In the genomic region with DNA sequence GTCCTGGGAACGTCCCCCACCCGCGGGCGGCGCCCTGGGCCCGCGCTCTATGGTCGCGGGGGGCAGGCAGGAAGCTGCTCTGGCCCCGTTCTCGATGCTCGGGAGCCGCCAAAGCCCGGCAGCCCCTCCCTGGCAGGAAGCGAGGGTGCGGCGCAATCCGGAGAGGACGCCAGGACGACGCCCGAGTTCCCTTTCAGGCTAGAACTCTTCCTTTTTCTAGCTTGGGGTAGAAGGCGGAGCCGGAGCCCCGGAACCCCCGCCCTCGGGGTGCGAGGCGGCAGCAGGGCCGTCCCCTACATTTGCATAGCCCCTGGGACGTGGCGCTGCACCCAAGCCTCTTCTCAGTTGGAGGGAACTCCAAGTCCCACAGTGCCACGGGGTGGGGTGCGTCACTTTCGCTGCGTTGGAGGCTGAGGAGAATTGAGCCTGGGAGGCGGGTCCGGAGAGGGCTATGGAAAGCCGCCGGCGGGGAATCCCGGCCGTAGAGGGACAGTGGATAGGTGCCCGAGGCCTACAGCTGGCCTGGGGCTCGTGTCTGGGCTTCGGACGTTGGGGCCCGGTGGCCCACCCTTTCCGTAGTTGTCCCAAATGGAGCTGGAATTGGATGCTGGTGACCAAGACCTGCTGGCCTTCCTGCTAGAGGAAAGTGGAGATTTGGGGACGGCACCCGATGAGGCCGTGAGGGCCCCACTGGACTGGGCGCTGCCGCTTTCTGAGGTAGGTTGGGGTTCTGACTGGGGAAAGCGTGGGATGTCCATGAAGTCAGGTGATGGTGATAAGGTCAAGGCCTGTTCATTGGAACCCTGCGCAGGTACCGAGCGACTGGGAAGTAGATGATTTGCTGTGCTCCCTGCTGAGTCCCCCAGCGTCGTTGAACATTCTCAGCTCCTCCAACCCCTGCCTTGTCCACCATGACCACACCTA, we compare ENCODE assay signal across 1 cellular context.
TF ChIP-seq lines count a peak whose summit lies in the region.

A gene with protein sequence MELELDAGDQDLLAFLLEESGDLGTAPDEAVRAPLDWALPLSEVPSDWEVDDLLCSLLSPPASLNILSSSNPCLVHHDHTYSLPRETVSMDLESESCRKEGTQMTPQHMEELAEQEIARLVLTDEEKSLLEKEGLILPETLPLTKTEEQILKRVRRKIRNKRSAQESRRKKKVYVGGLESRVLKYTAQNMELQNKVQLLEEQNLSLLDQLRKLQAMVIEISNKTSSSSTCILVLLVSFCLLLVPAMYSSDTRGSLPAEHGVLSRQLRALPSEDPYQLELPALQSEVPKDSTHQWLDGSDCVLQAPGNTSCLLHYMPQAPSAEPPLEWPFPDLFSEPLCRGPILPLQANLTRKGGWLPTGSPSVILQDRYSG (plus strand): TSS at position 482 of the 924 bp plus-strand sequence. CDS start 107 bp downstream, at position 589.
Gene TLN1, minus strand, starts transcription at position 11 of the 924 bp plus-strand sequence. CDS start 6,501 bp downstream, outside the sequence.

TF ChIP-seq in HEK293, 187 proteins besides CTCF, POLR2A, EP300 and RAD21 (continued from another document):
- TF ChIP-seq, protein P1, sequence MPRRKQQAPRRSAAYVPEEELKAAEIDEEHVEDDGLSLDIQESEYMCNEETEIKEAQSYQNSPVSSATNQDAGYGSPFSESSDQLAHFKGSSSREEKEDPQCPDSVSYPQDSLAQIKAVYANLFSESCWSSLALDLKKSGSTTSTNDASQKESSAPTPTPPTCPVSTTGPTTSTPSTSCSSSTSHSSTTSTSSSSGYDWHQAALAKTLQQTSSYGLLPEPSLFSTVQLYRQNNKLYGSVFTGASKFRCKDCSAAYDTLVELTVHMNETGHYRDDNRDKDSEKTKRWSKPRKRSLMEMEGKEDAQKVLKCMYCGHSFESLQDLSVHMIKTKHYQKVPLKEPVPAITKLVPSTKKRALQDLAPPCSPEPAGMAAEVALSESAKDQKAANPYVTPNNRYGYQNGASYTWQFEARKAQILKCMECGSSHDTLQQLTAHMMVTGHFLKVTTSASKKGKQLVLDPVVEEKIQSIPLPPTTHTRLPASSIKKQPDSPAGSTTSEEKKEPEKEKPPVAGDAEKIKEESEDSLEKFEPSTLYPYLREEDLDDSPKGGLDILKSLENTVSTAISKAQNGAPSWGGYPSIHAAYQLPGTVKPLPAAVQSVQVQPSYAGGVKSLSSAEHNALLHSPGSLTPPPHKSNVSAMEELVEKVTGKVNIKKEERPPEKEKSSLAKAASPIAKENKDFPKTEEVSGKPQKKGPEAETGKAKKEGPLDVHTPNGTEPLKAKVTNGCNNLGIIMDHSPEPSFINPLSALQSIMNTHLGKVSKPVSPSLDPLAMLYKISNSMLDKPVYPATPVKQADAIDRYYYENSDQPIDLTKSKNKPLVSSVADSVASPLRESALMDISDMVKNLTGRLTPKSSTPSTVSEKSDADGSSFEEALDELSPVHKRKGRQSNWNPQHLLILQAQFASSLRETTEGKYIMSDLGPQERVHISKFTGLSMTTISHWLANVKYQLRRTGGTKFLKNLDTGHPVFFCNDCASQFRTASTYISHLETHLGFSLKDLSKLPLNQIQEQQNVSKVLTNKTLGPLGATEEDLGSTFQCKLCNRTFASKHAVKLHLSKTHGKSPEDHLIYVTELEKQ (tag by site-specific recombination; IDR thresholded peaks at IDR 0.05; ENCODE audit: borderline replicate concordance): no peak
- TF ChIP-seq, protein P2, sequence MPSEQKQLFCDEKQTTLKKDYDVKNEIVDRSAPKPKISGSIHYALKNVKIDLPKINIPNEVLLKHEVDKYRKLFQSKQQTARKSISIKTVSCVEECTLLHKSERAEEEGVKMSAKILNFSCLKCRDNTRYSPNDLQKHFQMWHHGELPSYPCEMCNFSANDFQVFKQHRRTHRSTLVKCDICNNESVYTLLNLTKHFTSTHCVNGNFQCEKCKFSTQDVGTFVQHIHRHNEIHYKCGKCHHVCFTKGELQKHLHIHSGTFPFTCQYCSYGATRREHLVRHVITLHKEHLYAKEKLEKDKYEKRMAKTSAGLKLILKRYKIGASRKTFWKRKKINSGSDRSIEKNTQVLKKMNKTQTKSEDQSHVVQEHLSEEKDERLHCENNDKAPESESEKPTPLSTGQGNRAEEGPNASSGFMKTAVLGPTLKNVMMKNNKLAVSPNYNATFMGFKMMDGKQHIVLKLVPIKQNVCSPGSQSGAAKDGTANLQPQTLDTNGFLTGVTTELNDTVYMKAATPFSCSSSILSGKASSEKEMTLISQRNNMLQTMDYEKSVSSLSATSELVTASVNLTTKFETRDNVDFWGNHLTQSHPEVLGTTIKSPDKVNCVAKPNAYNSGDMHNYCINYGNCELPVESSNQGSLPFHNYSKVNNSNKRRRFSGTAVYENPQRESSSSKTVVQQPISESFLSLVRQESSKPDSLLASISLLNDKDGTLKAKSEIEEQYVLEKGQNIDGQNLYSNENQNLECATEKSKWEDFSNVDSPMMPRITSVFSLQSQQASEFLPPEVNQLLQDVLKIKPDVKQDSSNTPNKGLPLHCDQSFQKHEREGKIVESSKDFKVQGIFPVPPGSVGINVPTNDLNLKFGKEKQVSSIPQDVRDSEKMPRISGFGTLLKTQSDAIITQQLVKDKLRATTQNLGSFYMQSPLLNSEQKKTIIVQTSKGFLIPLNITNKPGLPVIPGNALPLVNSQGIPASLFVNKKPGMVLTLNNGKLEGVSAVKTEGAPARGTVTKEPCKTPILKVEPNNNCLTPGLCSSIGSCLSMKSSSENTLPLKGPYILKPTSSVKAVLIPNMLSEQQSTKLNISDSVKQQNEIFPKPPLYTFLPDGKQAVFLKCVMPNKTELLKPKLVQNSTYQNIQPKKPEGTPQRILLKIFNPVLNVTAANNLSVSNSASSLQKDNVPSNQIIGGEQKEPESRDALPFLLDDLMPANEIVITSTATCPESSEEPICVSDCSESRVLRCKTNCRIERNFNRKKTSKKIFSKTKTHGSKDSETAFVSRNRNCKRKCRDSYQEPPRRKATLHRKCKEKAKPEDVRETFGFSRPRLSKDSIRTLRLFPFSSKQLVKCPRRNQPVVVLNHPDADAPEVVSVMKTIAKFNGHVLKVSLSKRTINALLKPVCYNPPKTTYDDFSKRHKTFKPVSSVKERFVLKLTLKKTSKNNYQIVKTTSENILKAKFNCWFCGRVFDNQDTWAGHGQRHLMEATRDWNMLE (tag by site-specific recombination; conservative IDR thresholded peaks at IDR 0.05; ENCODE audit: low read depth): peak; percentile 60
- TF ChIP-seq, protein P3, sequence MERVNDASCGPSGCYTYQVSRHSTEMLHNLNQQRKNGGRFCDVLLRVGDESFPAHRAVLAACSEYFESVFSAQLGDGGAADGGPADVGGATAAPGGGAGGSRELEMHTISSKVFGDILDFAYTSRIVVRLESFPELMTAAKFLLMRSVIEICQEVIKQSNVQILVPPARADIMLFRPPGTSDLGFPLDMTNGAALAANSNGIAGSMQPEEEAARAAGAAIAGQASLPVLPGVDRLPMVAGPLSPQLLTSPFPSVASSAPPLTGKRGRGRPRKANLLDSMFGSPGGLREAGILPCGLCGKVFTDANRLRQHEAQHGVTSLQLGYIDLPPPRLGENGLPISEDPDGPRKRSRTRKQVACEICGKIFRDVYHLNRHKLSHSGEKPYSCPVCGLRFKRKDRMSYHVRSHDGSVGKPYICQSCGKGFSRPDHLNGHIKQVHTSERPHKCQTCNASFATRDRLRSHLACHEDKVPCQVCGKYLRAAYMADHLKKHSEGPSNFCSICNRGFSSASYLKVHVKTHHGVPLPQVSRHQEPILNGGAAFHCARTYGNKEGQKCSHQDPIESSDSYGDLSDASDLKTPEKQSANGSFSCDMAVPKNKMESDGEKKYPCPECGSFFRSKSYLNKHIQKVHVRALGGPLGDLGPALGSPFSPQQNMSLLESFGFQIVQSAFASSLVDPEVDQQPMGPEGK (tag by site-specific recombination; IDR thresholded peaks at IDR 0.05): peak; percentile 62
- TF ChIP-seq ZNF561 (tag by site-specific recombination; IDR thresholded peaks at IDR 0.05; ENCODE audit: borderline replicate concordance) (0 out of 2 replicates have a peak, but pooled peaks have one; percentile 80), ZNF404 (tag by site-specific recombination; IDR thresholded peaks at IDR 0.05) (no peak), ZBTB48 (tag by site-specific recombination; IDR thresholded peaks at IDR 0.05) (0 out of 2 replicates have a peak, but pooled peaks have one; percentile 47), YY1 (tag by site-specific recombination; IDR thresholded peaks at IDR 0.05) (no peak), ZNF76 (tag by site-specific recombination; IDR thresholded peaks at IDR 0.05; ENCODE audit: borderline replicate concordance, low read depth) (peak; percentile 79), SP2 (tag by site-specific recombination; IDR thresholded peaks at IDR 0.05) (peak; percentile 82), SP3 (tag by site-specific recombination; IDR thresholded peaks at IDR 0.05) (peak; percentile 67), ZFP69B (tag by site-specific recombination; IDR thresholded peaks at IDR 0.05) (peak; percentile 88), ZNF248 (tag by site-specific recombination; IDR thresholded peaks at IDR 0.05) (no peak), ZNF654 (tag by site-specific recombination; IDR thresholded peaks at IDR 0.05; ENCODE audit: low read depth) (no peak), RBAK (tag by site-specific recombination; IDR thresholded peaks at IDR 0.05) (no peak)
